8 cellular contexts compared by ENCODE assay signal in the genomic region with DNA sequence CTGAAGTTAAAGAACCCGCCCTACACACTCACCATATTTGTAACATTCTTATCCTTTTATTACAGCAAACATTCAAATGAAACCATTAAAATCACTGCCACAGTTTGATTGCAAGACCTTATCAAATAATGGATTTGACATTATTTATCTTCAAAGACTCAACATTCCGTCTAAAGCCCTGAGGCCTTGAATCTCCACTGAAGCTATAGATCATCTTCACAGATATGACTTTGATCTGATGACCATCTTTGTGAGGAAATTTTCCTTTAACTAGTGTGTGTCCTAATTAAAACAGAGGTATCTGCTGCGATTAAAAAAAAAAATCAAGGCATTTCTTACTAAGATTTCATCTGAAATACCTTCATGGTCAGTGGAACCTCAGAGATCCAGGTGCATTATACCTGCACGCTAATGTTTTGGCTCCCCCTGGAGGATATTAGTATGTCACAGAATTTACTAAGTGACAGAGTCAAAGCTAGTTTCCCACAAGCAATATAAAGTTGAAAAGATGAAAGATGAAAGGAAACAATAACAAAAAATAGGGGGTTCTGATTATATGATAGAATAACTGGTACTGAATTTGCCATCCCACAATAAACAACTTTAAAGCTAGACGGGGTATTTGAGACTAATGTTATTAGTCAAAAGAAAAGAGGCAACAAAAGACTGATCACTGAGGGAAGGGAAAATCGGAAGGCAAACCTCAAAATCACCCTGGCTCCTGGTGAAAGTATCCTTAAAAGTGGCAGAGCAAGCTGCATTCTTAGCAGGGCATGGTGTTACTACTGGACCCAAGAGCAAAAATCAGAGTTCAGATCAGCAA.
DNase-seq lines count a peak whose midpoint lies in the region; ATAC-seq and TF ChIP-seq lines count a peak whose summit lies in the region.

No MANE protein-coding gene starts in this region.

- H3K27me3 ChIP-seq in body of pancreas, result no peaks in the 10 kb centered on the region

- DNase-seq in GM04504 (ENCODE audit: low read depth) (peak; percentile 4), M059J (ENCODE audit: low read depth) (peak; percentile 38), body of pancreas (peak in 2 of 4 donors; percentile 6 to 16), nephron progenitor cell (no peak)
- no peak for DNase-seq in activated CD4-positive, alpha-beta T cell treated with anti-CD3 and anti-CD28 coated beads, Interleukin-2, amount 10 ng/mL, durations not matched to agents 24 days and 14 days
- no peak for DNase-seq in central memory CD4-positive, alpha-beta T cell
- DNase-seq in stimulated activated CD4-positive, alpha-beta T cell treated with anti-CD3 and anti-CD28 coated beads, Interleukin-4, amount 100 ng/mL, for 24 hours, result no peak

- 24 to 28% methylated on average over 6 of the region's 6 CpGs for WGBS in body of pancreas, 2 donors

- no peaks in the 10 kb centered on the region for H3K4me1 ChIP-seq in body of pancreas

- no peak overlapping the region for H3K27ac ChIP-seq in body of pancreas

- H3K9me3 ChIP-seq in body of pancreas, result no peaks in the 10 kb centered on the region

- H3K36me3 Mint-ChIP-seq in nephron progenitor cell (ENCODE audit: low read depth), result no peaks in the 10 kb centered on the region
- no peaks in the 10 kb centered on the region for H3K36me3 Mint-ChIP-seq in activated CD4-positive, alpha-beta T cell treated with anti-CD3 and anti-CD28 coated beads, Interleukin-2, amount 10 ng/mL, durations not matched to agents 24 days and 14 days (ENCODE audit: low read depth)

- no peaks in the 10 kb centered on the region for H3K9me3 Mint-ChIP-seq in nephron progenitor cell
- H3K9me3 Mint-ChIP-seq in activated CD4-positive, alpha-beta T cell treated with anti-CD3 and anti-CD28 coated beads, Interleukin-2, amount 10 ng/mL, durations not matched to agents 24 days and 14 days, result no peaks in the 10 kb centered on the region

- no peak overlapping the region for H3K4me3 ChIP-seq in body of pancreas

- no peak for TF ChIP-seq POLR2A in body of pancreas (IDR thresholded peaks at IDR 0.05)

- no peak overlapping the region for H3K4me3 Mint-ChIP-seq in nephron progenitor cell
- H3K4me3 Mint-ChIP-seq in activated CD4-positive, alpha-beta T cell treated with anti-CD3 and anti-CD28 coated beads, Interleukin-2, amount 10 ng/mL, durations not matched to agents 24 days and 14 days, result no peak overlapping the region

- peak overlapping the region; percentile 18 for H3K27ac Mint-ChIP-seq in nephron progenitor cell
- no peak overlapping the region for H3K27ac Mint-ChIP-seq in activated CD4-positive, alpha-beta T cell treated with anti-CD3 and anti-CD28 coated beads, Interleukin-2, amount 10 ng/mL, durations not matched to agents 24 days and 14 days

- H3K36me3 ChIP-seq in body of pancreas (replicated peaks in 1 of 2; ENCODE audit: insufficient read depth in 1 of 2, low read depth in 2 of 2), result no peaks in the 10 kb centered on the region

- intact Hi-C loops in body of pancreas (cut with DNase I), result no loop called here
- intact Hi-C loops in activated CD4-positive, alpha-beta T cell treated with anti-CD3 and anti-CD28 coated beads, Interleukin-2, amount 10 ng/mL, durations not matched to agents 24 days and 14 days (cut with micrococcal nuclease), result loop anchor here (5.0 kb wide), 2 partner anchors 689 to 759 kb away; no protein-coding TSS in a partner anchor

- H3K27me3 Mint-ChIP-seq in nephron progenitor cell (ENCODE audit: low read depth, poor library complexity), result no peaks in the 10 kb centered on the region
- no peaks in the 10 kb centered on the region for H3K27me3 Mint-ChIP-seq in activated CD4-positive, alpha-beta T cell treated with anti-CD3 and anti-CD28 coated beads, Interleukin-2, amount 10 ng/mL, durations not matched to agents 24 days and 14 days

- H3K4me1 Mint-ChIP-seq in nephron progenitor cell, result peaks cover 10% of the 10 kb centered on the region
- H3K4me1 Mint-ChIP-seq in activated CD4-positive, alpha-beta T cell treated with anti-CD3 and anti-CD28 coated beads, Interleukin-2, amount 10 ng/mL, durations not matched to agents 24 days and 14 days, result no peaks in the 10 kb centered on the region

- TF ChIP-seq CTCF in body of pancreas (IDR thresholded peaks at IDR 0.05), result peak in 6 of 7 experiments; percentile 55 to 78 (median 66)
- TF ChIP-seq CTCF in nephron progenitor cell (IDR thresholded peaks at IDR 0.05), result peak; percentile 70

- peak; percentile 79 for ATAC-seq in body of pancreas
- no peak for ATAC-seq in GM18873 (IDR thresholded peaks at IDR 0.05; ENCODE audit: low FRiP score, unreplicated experiment)

Comparison
In these comparisons a context has a peak if more than half of its experiments do, and no peak if none do; other contexts are left out.
1. DNase-seq: peak in GM04504 (single experiment) and M059J (single experiment); none in nephron progenitor cell (single experiment), activated CD4-positive, alpha-beta T cell treated with anti-CD3 and anti-CD28 coated beads, Interleukin-2, amount 10 ng/mL, durations not matched to agents 24 days and 14 days (single experiment), central memory CD4-positive, alpha-beta T cell (single experiment) and stimulated activated CD4-positive, alpha-beta T cell treated with anti-CD3 and anti-CD28 coated beads, Interleukin-4, amount 100 ng/mL, for 24 hours (single experiment).